ENCODE assay signal across 10 cellular contexts in the genomic region with DNA sequence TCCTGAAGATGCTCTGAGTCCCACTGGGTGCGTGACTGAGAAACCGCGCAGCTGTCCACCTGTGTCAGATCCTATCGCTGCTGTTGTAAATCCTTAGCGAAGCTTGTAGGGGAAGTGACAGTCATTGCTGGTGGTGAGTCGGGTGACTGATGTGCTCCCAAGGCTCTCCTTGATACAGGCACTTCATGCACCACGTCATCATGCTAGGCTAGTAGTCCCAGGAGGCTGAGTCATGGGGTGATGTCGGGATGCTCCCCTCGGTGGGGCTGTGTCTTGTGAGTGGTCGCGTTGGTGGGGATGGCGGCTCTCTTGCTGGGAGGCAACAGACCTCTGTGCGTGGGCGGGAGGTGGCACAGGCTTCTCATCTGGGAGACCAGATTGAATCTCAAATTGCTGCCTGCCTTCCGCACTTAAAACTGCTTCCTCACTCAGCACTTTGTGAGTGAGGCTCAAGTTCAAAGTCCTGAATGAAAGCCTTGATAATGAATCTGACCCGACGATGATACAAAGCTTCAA.
DNase-seq lines count a peak whose midpoint lies in the region; ATAC-seq and TF ChIP-seq lines count a peak whose summit lies in the region.
"Had no signal": no experiment of that assay in that cellular context is flagged by ENCODE, and none has a peak within 500 bp of the region (broad histone marks: within the 10 kb centered on the region; RNA-seq: fewer than 3 reads in every experiment).

No MANE protein-coding gene starts in this region.

- no peaks in the 10 kb centered on the region for H3K9me3 Mint-ChIP-seq in MCF 10A (ENCODE audit: unreplicated experiment)

- H3K4me3 ChIP-seq in breast epithelium, result no peak overlapping the region
- H3K4me3 ChIP-seq in tibial artery, result no peak overlapping the region
- H3K4me3 ChIP-seq: prostate gland, upper lobe of right lung had no signal

- TF ChIP-seq POLR2A in breast epithelium (IDR thresholded peaks at IDR 0.05), result no peak

- H3K4me1 ChIP-seq in breast epithelium (peaks cover 0 to 6% of the 10 kb centered on the region in 2 donors), tibial artery (peaks cover 0 to 47% (median 17%) of the 10 kb centered on the region in 4 donors)

- no peaks in the 10 kb centered on the region for H3K27me3 Mint-ChIP-seq in MCF 10A (ENCODE audit: insufficient read depth, unreplicated experiment)

- H3K27ac Mint-ChIP-seq in MCF 10A (ENCODE audit: low read depth, unreplicated experiment), result no peak overlapping the region

- H3K27ac ChIP-seq in breast epithelium (no peak overlapping the region), tibial artery (peak overlapping the region in 1 of 2 donors; percentile 68)
- H3K27ac ChIP-seq: prostate gland, upper lobe of right lung had no signal

- no peaks in the 10 kb centered on the region for H3K36me3 Mint-ChIP-seq in MCF 10A (ENCODE audit: insufficient read depth, unreplicated experiment)

- no peaks in the 10 kb centered on the region for H3K36me3 ChIP-seq in breast epithelium
- no peaks in the 10 kb centered on the region for H3K36me3 ChIP-seq in tibial artery
- H3K36me3 ChIP-seq: prostate gland, upper lobe of right lung had no signal

- no peak for ATAC-seq in GM21381 (IDR thresholded peaks at IDR 0.05; ENCODE audit: unreplicated experiment)
- ATAC-seq: upper lobe of right lung had no signal

- BruUV-seq in MCF 10A (replicated peaks; lab: Mats Ljungman, UMichigan), result no TSS peak

- DNase-seq in MCF 10A (ENCODE audit: unreplicated experiment) (peak; percentile 36), breast epithelium (ENCODE audit: low spot score in 2 of 2) (no peak), RPMI7951 (ENCODE audit: low read depth) (peak; percentile 82), head of caudate nucleus (peak in 35 of 42 donors; percentile 7 to 76 (median 40)), stromal cell of bone marrow (ENCODE audit: low read depth) (peak; percentile 68), HK-2 (ENCODE audit: unreplicated experiment) (no peak), tibial artery (no peak)
- DNase-seq: upper lobe of right lung had no signal

- intact Hi-C loops in MCF 10A (cut with micrococcal nuclease), result no loop called here
- intact Hi-C loops in breast epithelium (cut with DNase I; ENCODE audit: low total_unique reads), result loop anchor here (10.0 kb wide), 1 partner anchor 1158 kb away; no protein-coding TSS in a partner anchor
- intact Hi-C loops in head of caudate nucleus (cut with DNase I), result no loop called here
- intact Hi-C loops in tibial artery (cut with DNase I; ENCODE audit: low total_unique reads), result no loop called here

- peaks cover 13% of the 10 kb centered on the region for H3K4me1 Mint-ChIP-seq in MCF 10A (ENCODE audit: insufficient read depth, unreplicated experiment)

- H3K9me3 ChIP-seq in breast epithelium, result no peaks in the 10 kb centered on the region
- no peaks in the 10 kb centered on the region for H3K9me3 ChIP-seq in tibial artery
- H3K9me3 ChIP-seq: prostate gland, upper lobe of right lung had no signal

- no peaks in the 10 kb centered on the region for H3K27me3 ChIP-seq in breast epithelium
- no peaks in the 10 kb centered on the region for H3K27me3 ChIP-seq in tibial artery
- H3K27me3 ChIP-seq: upper lobe of right lung had no signal

- POLR2A ChIA-PET in MCF 10A (lab: Yijun Ruan, JAX), result interaction anchor here (1.0 to 30.8 kb wide), 4 partner anchors 9 to 85 kb away, joined by 3 to 1058 read pairs (median 531); no protein-coding TSS in a partner anchor

- TF ChIP-seq CTCF in MCF 10A (IDR thresholded peaks at IDR 0.05; ENCODE audit: unreplicated experiment), result no peak
- no peak for TF ChIP-seq CTCF in breast epithelium (IDR thresholded peaks at IDR 0.05)
- no peak for TF ChIP-seq CTCF in tibial artery (IDR thresholded peaks at IDR 0.05)

- CTCF ChIA-PET in MCF 10A (lab: Yijun Ruan, JAX), result interaction anchor here (0.6 to 4.4 kb wide), 8 partner anchors 8 to 32 kb away, joined by 3 to 24 read pairs (median 6); no protein-coding TSS in a partner anchor

- H3K4me3 Mint-ChIP-seq in MCF 10A (ENCODE audit: unreplicated experiment), result no peak overlapping the region

Comparison
In these comparisons a context has a peak if more than half of its experiments do, and no peak if none do; other contexts are left out.
1. DNase-seq: peak in MCF 10A (single experiment), RPMI7951 (single experiment), head of caudate nucleus (35 of 42) and stromal cell of bone marrow (single experiment); none in breast epithelium (0 of 2), HK-2 (single experiment) and tibial artery (0 of 2).